ENCODE assay signal across 18 cellular contexts in the genomic region with DNA sequence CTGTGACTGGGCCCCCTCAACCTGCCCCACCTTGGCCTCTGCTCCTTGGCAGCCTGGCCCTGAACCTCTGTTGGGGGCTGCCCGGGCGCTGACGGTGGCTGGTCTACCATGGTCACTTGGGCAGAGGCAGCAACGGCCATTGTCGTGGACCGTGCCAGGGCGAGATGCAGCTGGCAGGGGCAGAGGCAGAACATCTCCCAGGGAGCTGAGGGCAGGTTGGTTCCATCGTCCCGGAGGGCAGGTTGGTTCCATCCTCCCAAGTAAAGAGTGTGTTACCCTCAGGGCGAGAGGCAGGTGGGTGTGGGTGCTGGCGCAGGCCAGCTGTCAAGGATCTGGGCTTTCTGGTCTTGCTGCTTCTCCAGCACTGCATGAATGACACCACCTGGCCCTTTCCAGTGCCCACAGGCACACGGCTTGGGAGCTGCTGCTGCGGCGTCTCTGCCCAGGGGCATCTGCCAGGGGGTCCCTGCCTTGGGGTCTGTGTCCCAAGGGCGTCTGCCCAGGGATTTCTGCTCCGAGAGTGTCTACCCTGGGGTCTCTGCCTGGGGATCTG. TPM values are rescaled to one million over a fixed set of nuclear protein-coding genes. Genes with fewer than 3 reads are reported as not detected.
A peak's percentile ranks its signal among the peaks of the same experiment; 100 is the strongest.
DNase-seq lines count a peak whose midpoint lies in the region; ATAC-seq, FAIRE-seq and TF ChIP-seq lines count a peak whose summit lies in the region.
"Had no signal": no experiment of that assay in that cellular context is flagged by ENCODE, and none has a peak within 500 bp of the region (broad histone marks: within the 10 kb centered on the region; RNA-seq: fewer than 3 reads in every experiment).

No MANE protein-coding gene starts in this region.

- H2BK20ac ChIP-seq in H1 (ENCODE audit: low read length): no peak overlapping the region

- H3K79me1 ChIP-seq in H1 (ENCODE audit: low read depth, low read length): peaks cover 4% of the 10 kb centered on the region; the same call in 1 of the 2 replicates
- H3K79me1 ChIP-seq in neuronal stem cell (ENCODE audit: low read depth, low read length): peaks cover 22% of the 10 kb centered on the region

- 96% methylated on average over 16 of the region's 16 CpGs; no CpG with 5 or more reads in 1 of the 2 experiments for WGBS in H1 (ENCODE audit: extremely low coverage in 1 of 2, insufficient coverage in 1 of 2, insufficient read length in 1 of 2, insufficient replicate concordance in 2 of 2, low coverage in 1 of 2, low lambda C conversion rate in 2 of 2, missing lambda C conversion rate in 1 of 2), 2 experiments
- WGBS in neuronal stem cell (ENCODE audit: extremely low coverage in 2 of 2, insufficient read length in 2 of 2, insufficient replicate concordance in 1 of 2), 2 donors: no CpG with 5 or more reads among the region's 16 CpGs

- H3K9me3 ChIP-seq in H1 (ENCODE audit: insufficient read depth in 2 of 2, low read depth in 1 of 2, low read length in 1 of 2) (no peaks in the 10 kb centered on the region), neuronal stem cell (replicated peaks in 1 of 2; ENCODE audit: control insufficient read depth in 2 of 2, insufficient read depth in 1 of 2, low read depth in 1 of 2, low read length in 2 of 2) (peaks cover 0 to 4% of the 10 kb centered on the region in 2 donors), Peyer's patch (no peaks in the 10 kb centered on the region)

- no peak overlapping the region for H2BK5ac ChIP-seq in H1 (ENCODE audit: low read depth, low read length)
- no peak overlapping the region for H2BK5ac ChIP-seq in neuronal stem cell (ENCODE audit: low read length)

- no peak for TF ChIP-seq RAD21 in H1 (IDR thresholded peaks at IDR 0.05 in 1 of 2, conservative IDR thresholded peaks at IDR 0.05 in 1 of 2; ENCODE audit: low read depth in 2 of 2, low read length in 2 of 2)

- H2AFZ ChIP-seq in H1 (ENCODE audit: low read length) (no peak overlapping the region), neuronal stem cell (ENCODE audit: low read length) (no peak overlapping the region)

- H2AK5ac ChIP-seq in H1 (ENCODE audit: low read depth, low read length): no peak overlapping the region
- no peak overlapping the region for H2AK5ac ChIP-seq in neuronal stem cell (ENCODE audit: low read depth, low read length)

- no peak overlapping the region for H3K14ac ChIP-seq in H1 (ENCODE audit: insufficient read length)
- H3K14ac ChIP-seq in neuronal stem cell (ENCODE audit: low read length): no peak overlapping the region

- FAIRE-seq in GM12891 (lab: Jason Lieb, UNC): peak; percentile 16
- no peak for FAIRE-seq in H1 (lab: Jason Lieb, UNC)
- FAIRE-seq: RCC 7860 had no signal

- DNase-seq in CD14-positive monocyte (ENCODE audit: low spot score): peak; percentile 24
- DNase-seq in GM12891 (ENCODE audit: insufficient read length, low spot score): no peak
- no peak for DNase-seq in H1 (ENCODE audit: low read depth in 1 of 2, low spot score in 2 of 2)
- no peak for DNase-seq in neuronal stem cell (ENCODE audit: low spot score)
- no peak for DNase-seq in SIG-M5 (lab: John Stamatoyannopoulos, UW)
- no peak for DNase-seq in Peyer's patch
- DNase-seq in activated CD4-positive, alpha-beta T cell treated with anti-CD3 and anti-CD28 coated beads for 36 hours: no peak
- DNase-seq in NCI-H2227 treated with DMSO at 0.1 percent for 48 hours (lab: John Stamatoyannopoulos, UW): no peak
- DNase-seq: GF-D8, GOT3, KG1, NCI-H1048, NCI-H146, NCI-H524 treated with DMSO at 0.1 percent for 48 hours, SHP77 had no signal

- no peak for TF ChIP-seq EP300 in H1 (IDR thresholded peaks at IDR 0.05; ENCODE audit: borderline replicate concordance in 1 of 2, low read depth in 2 of 2, low read length in 2 of 2)

- no peak overlapping the region for H3K4me3 Mint-ChIP-seq in CD14-positive monocyte
- no peak overlapping the region for H3K4me3 Mint-ChIP-seq in activated CD4-positive, alpha-beta T cell treated with anti-CD3 and anti-CD28 coated beads for 36 hours
- H3K4me3 Mint-ChIP-seq: B cell; CD8-positive, alpha-beta T cell had no signal

- 0 out of 2 replicates have a peak overlapping the region, but pooled peaks have one; percentile 5 for H4K8ac ChIP-seq in H1 (ENCODE audit: extremely low read depth, insufficient read depth, low read length)
- no peak overlapping the region for H4K8ac ChIP-seq in neuronal stem cell (ENCODE audit: low read depth, low read length)

- POLR2A ChIA-PET in H1 (lab: Charles Lee; ENCODE audit: partially characterized antibody): interaction anchor here (3.3 kb wide), 1 partner anchor 10 kb away, joined by 12 read pairs; no protein-coding TSS in a partner anchor
- POLR2A ChIA-PET in activated CD4-positive, alpha-beta T cell treated with anti-CD3 and anti-CD28 coated beads for 36 hours (lab: Charles Lee): no interaction called here

- no peak overlapping the region for H3K4me3 ChIP-seq in H1 (ENCODE audit: extremely low read depth in 1 of 4, insufficient read depth in 2 of 4, low read depth in 3 of 4, low read length in 4 of 4)
- no peak overlapping the region for H3K4me3 ChIP-seq in neuronal stem cell (ENCODE audit: low read length in 2 of 2)
- H3K4me3 ChIP-seq in Peyer's patch: no peak overlapping the region

- H2BK12ac ChIP-seq in H1 (ENCODE audit: low read depth, low read length): no peak overlapping the region
- H2BK12ac ChIP-seq in neuronal stem cell (ENCODE audit: low read length): peak overlapping the region; percentile 22

- peaks cover 0 to 10% (median 4%) of the 10 kb centered on the region in 7 donors for H3K9me3 Mint-ChIP-seq in CD14-positive monocyte
- no peaks in the 10 kb centered on the region for H3K9me3 Mint-ChIP-seq in activated CD4-positive, alpha-beta T cell treated with anti-CD3 and anti-CD28 coated beads for 36 hours (ENCODE audit: low read depth)
- H3K9me3 Mint-ChIP-seq: CD8-positive, alpha-beta T cell had no signal

- H3K27me3 ChIP-seq in H1 (replicated peaks in 1 of 4; ENCODE audit: control insufficient read depth in 3 of 4, extremely low read depth in 1 of 4, insufficient read depth in 3 of 4, low read length in 3 of 4): no peaks in the 10 kb centered on the region
- H3K27me3 ChIP-seq in neuronal stem cell (ENCODE audit: control insufficient read depth in 3 of 3, insufficient read depth in 3 of 3, low read depth in 1 of 3, low read length in 3 of 3): no peaks in the 10 kb centered on the region
- no peaks in the 10 kb centered on the region for H3K27me3 ChIP-seq in Peyer's patch

- CTCF ChIA-PET in H1 (lab: Charles Lee; ENCODE audit: partially characterized antibody): interaction anchor here (1.2 kb wide), 1 partner anchor 67 kb away, joined by 3 read pairs; no protein-coding TSS in a partner anchor
- CTCF ChIA-PET in activated CD4-positive, alpha-beta T cell treated with anti-CD3 and anti-CD28 coated beads for 36 hours (lab: Charles Lee): no interaction called here

- H3K9ac ChIP-seq in H1 (replicated peaks in 1 of 4; ENCODE audit: extremely low read depth in 1 of 4, low read depth in 3 of 4, low read length in 3 of 4): no peak overlapping the region
- H3K9ac ChIP-seq in neuronal stem cell (ENCODE audit: low read depth, low read length, poor library complexity): no peak overlapping the region

- no peak overlapping the region for H4K5ac ChIP-seq in H1 (ENCODE audit: insufficient read length, low read depth, low read length)

- no peak overlapping the region for H2BK15ac ChIP-seq in H1 (ENCODE audit: low read length)
- H2BK15ac ChIP-seq in neuronal stem cell (ENCODE audit: low read length): no peak overlapping the region

- H3K4me1 ChIP-seq in H1 (replicated peaks in 1 of 4; ENCODE audit: control insufficient read depth in 3 of 4, insufficient read depth in 4 of 4, low read length in 3 of 4): no peaks in the 10 kb centered on the region
- H3K4me1 ChIP-seq in neuronal stem cell (ENCODE audit: control insufficient read depth in 2 of 2, insufficient read depth in 1 of 2, low read depth in 1 of 2, low read length in 2 of 2): no peaks in the 10 kb centered on the region
- H3K4me1 ChIP-seq in Peyer's patch: peaks cover 0 to 26% (median 7%) of the 10 kb centered on the region in 4 donors

- TF ChIP-seq CTCF in CD14-positive monocyte (IDR thresholded peaks at IDR 0.05): no peak
- TF ChIP-seq CTCF in H1 (IDR thresholded peaks at IDR 0.05; ENCODE audit: control extremely low read depth in 1 of 3, insufficient read depth in 1 of 3, low read depth in 1 of 3, low read length in 3 of 3): no peak
- TF ChIP-seq CTCF in Peyer's patch (IDR thresholded peaks at IDR 0.05): no peak

- H3K27ac ChIP-seq in H1 (ENCODE audit: low read depth, low read length) (no peak overlapping the region), neuronal stem cell (replicated peaks; ENCODE audit: low read length) (no peak overlapping the region), Peyer's patch (no peak overlapping the region)

- intact Hi-C loops in CD14-positive monocyte (cut with micrococcal nuclease): loop anchor here in 1 of 2 donors (10.0 kb wide), 1 partner anchor 89 kb away; no protein-coding TSS in a partner anchor
- intact Hi-C loops in activated CD4-positive, alpha-beta T cell treated with anti-CD3 and anti-CD28 coated beads for 36 hours (cut with DNase I, micrococcal nuclease): no loop called here

- ATAC-seq in activated CD4-positive, alpha-beta T cell treated with anti-CD3 and anti-CD28 coated beads for 36 hours: no peak
- ATAC-seq: CD8-positive, alpha-beta T cell had no signal

- no peak for TF ChIP-seq POLR2A in GM12891 (IDR thresholded peaks at IDR 0.05; ENCODE audit: low read depth, low read length)
- TF ChIP-seq POLR2A in H1 (IDR thresholded peaks at IDR 0.05; ENCODE audit: control extremely low read depth in 1 of 2, low read depth in 2 of 2, low read length in 2 of 2): no peak
- TF ChIP-seq POLR2A in Peyer's patch (IDR thresholded peaks at IDR 0.05): no peak

- H3K23ac ChIP-seq in H1 (ENCODE audit: insufficient read length) (no peak overlapping the region), neuronal stem cell (ENCODE audit: low read depth, low read length, poor library complexity) (no peak overlapping the region)

- H3K4me2 ChIP-seq in H1 (ENCODE audit: insufficient read depth in 1 of 2, low read depth in 2 of 2, low read length in 2 of 2) (no peak overlapping the region), neuronal stem cell (ENCODE audit: insufficient read depth, low read length, poor library complexity, severe bottlenecking) (no peak overlapping the region)

- peaks cover 78 to 84% of the 10 kb centered on the region in 2 donors for H3K36me3 Mint-ChIP-seq in CD14-positive monocyte
- H3K36me3 Mint-ChIP-seq in activated CD4-positive, alpha-beta T cell treated with anti-CD3 and anti-CD28 coated beads for 36 hours (ENCODE audit: low read depth): peaks cover 52% of the 10 kb centered on the region

- no peak overlapping the region for H2BK120ac ChIP-seq in H1 (replicated peaks; ENCODE audit: low read depth, low read length)
- H2BK120ac ChIP-seq in neuronal stem cell (ENCODE audit: low read depth, low read length): no peak overlapping the region

- no peak overlapping the region for H3K56ac ChIP-seq in H1 (replicated peaks; ENCODE audit: insufficient read length, low read depth, low read length)

- H3K23me2 ChIP-seq in H1 (ENCODE audit: low read depth, low read length): no peaks in the 10 kb centered on the region

- no peaks in the 10 kb centered on the region; a peak in 1 of 4 replicates for H3K79me2 ChIP-seq in H1 (ENCODE audit: control insufficient read depth in 1 of 2, insufficient read depth in 2 of 2, low read length in 2 of 2)

- H4K20me1 ChIP-seq in H1 (replicated peaks in 1 of 2; ENCODE audit: control insufficient read depth in 1 of 2, insufficient read depth in 2 of 2, low read length in 2 of 2): peaks cover 2 to 8% of the 10 kb centered on the region in 2 experiments

- H3K27me3 Mint-ChIP-seq in CD14-positive monocyte (ENCODE audit: low read depth in 3 of 3): peaks cover 0 to 2% (median 1%) of the 10 kb centered on the region in 3 donors
- H3K27me3 Mint-ChIP-seq in activated CD4-positive, alpha-beta T cell treated with anti-CD3 and anti-CD28 coated beads for 36 hours: no peaks in the 10 kb centered on the region
- H3K27me3 Mint-ChIP-seq: B cell had no signal

- H3K18ac ChIP-seq in H1 (ENCODE audit: extremely low read depth, low read length) (no peak overlapping the region), neuronal stem cell (ENCODE audit: low read length) (no peak overlapping the region)

- peaks cover 8% of the 10 kb centered on the region for H3K4me1 Mint-ChIP-seq in CD14-positive monocyte
- H3K4me1 Mint-ChIP-seq in activated CD4-positive, alpha-beta T cell treated with anti-CD3 and anti-CD28 coated beads for 36 hours: peaks cover 32% of the 10 kb centered on the region

- H3K36me3 ChIP-seq in H1 (ENCODE audit: control insufficient read depth in 2 of 4, insufficient read depth in 4 of 4, low read length in 3 of 4) (peaks cover 0 to 19% (median 13%) of the 10 kb centered on the region in 4 experiments; a peak in 6 of 8 replicates), neuronal stem cell (replicated peaks in 1 of 2; ENCODE audit: control insufficient read depth in 2 of 2, insufficient read depth in 2 of 2, low read length in 2 of 2) (peaks cover 48 to 84% of the 10 kb centered on the region in 2 donors), Peyer's patch (peaks cover 0 to 78% (median 0%) of the 10 kb centered on the region in 3 donors)

- no peak overlapping the region for H4K91ac ChIP-seq in H1 (replicated peaks; ENCODE audit: insufficient read length, low read length)
- no peak overlapping the region for H4K91ac ChIP-seq in neuronal stem cell (ENCODE audit: low read depth, low read length, poor library complexity)

- H3K4ac ChIP-seq in H1 (replicated peaks; ENCODE audit: insufficient read length, low read depth, low read length): no peak overlapping the region
- H3K4ac ChIP-seq in neuronal stem cell (ENCODE audit: low read length): no peak overlapping the region

- H3K27ac Mint-ChIP-seq in CD14-positive monocyte: no peak overlapping the region
- no peak overlapping the region for H3K27ac Mint-ChIP-seq in activated CD4-positive, alpha-beta T cell treated with anti-CD3 and anti-CD28 coated beads for 36 hours
- H3K27ac Mint-ChIP-seq: CD8-positive, alpha-beta T cell had no signal

RNA-seq across cellular contexts. Expression of a gene that starts 12.0 kb away (rescaled TPM):
- polyA plus RNA-seq in CD14-positive monocyte (10 to 100 TPM; 23.5 to 26.4 TPM), H1 (2011; rRNA removed) (15.6 and 23.6 TPM in 2 replicates)
- polyA plus RNA-seq in GM12891 (2012; ENCODE audit: low read depth, missing spikeins): 24.9 TPM
- 22.9 and 27.0 TPM in 2 replicates for total RNA-seq in H1 (2021; fragmentation: NEBNext Ultra II Directional; extraction: Animal tissue kit (Norgen Biotek cat#: 25700))
- polyA plus RNA-seq in H1 (2011; cell fraction: cytosol; rRNA removed): 19.6 TPM
- polyA plus RNA-seq in H1 (2011; cell fraction: nucleus; rRNA removed): 33.2 TPM
- 12.0 to 21.9 TPM (median 18.2 TPM) in 4 replicates for polyA plus RNA-seq in H1 (2012, experiment 1 of 2)
- polyA plus RNA-seq in H1 (2012, experiment 2 of 2): 14.4 TPM
- polyA plus RNA-seq in H1 (2013, experiment 1 of 2): 11.6 TPM
- polyA plus RNA-seq in H1 (2013, experiment 2 of 2): 10.5 TPM
- polyA minus RNA-seq in H1 (2011; rRNA and poly(A)+ RNA removed): 10.0 and 20.1 TPM in 2 replicates
- polyA minus RNA-seq in H1 (2011; cell fraction: cytosol; rRNA and poly(A)+ RNA removed): 22.5 TPM
- polyA minus RNA-seq in H1 (2011; cell fraction: nucleus; rRNA and poly(A)+ RNA removed): 26.1 TPM
- polyA plus RNA-seq in neuronal stem cell (2013, experiment 1 of 2): 8.9 TPM
- 9.7 TPM for polyA plus RNA-seq in neuronal stem cell (2013, experiment 2 of 2)
- 100 to 1,000 TPM in 2 of 4 donors, 10 to 100 TPM in 2; 94.6 to 120 (median 108) TPM for total RNA-seq in Peyer's patch
- total RNA-seq in activated CD4-positive, alpha-beta T cell treated with anti-CD3 and anti-CD28 coated beads for 36 hours: 10 to 100 TPM; 39.7 to 41.7 TPM
